ENCODE assay signal across 1 cellular context in the genomic region with DNA sequence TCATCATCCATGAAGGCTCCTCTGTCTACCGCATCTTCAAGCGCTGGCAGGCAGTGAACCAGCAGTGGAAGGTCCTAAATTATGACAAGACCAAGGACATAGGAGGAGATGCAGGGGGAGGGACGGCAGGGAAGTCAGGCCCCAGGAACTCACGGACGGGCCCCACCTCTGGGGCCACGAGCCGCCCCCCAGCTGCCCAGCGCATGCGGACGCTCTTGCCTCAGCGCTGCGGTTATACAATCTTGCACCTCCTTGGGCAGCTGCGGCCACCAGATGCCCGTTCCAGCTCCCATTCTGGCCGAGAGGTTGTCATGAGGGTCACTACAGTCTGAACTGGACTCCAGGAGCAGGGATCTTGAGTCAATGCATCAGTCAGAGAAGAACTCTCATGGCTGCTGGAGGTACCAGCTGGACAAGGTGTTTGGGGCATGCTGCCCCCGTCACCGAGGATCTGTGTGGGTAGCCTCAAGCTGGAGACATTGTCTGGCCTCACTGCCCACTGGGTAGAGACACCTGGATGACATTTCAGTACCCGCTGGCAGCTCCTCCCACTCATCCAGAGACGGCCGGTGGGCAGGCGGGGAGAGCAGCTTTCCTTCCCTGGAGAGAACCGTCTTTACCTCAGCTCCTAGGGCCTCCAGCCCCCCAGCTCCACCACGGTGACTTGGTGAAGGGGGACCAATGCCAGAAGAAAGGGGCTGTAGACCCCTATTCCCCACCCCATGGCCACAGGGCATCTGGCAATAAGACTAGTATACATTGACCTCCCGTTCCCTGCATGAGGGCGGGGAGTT.
A peak's percentile ranks its signal among the peaks of the same experiment; 100 is the strongest.
TF ChIP-seq lines count a peak whose summit lies in the region.

No MANE protein-coding gene starts in this region.

TF ChIP-seq in HCT116, 20 proteins besides CTCF, POLR2A, EP300 and RAD21:
- TF ChIP-seq POLR2AphosphoS5 (IDR thresholded peaks at IDR 0.05; ENCODE audit: low read depth, low read length) (0 out of 2 replicates have a peak, but pooled peaks have one; percentile 3), FOSL1 (IDR thresholded peaks at IDR 0.05; ENCODE audit: low read depth) (no peak), CEBPB (IDR thresholded peaks at IDR 0.05; ENCODE audit: low read depth) (no peak)
